ENCODE assay signal across 9 cellular contexts in the genomic region with DNA sequence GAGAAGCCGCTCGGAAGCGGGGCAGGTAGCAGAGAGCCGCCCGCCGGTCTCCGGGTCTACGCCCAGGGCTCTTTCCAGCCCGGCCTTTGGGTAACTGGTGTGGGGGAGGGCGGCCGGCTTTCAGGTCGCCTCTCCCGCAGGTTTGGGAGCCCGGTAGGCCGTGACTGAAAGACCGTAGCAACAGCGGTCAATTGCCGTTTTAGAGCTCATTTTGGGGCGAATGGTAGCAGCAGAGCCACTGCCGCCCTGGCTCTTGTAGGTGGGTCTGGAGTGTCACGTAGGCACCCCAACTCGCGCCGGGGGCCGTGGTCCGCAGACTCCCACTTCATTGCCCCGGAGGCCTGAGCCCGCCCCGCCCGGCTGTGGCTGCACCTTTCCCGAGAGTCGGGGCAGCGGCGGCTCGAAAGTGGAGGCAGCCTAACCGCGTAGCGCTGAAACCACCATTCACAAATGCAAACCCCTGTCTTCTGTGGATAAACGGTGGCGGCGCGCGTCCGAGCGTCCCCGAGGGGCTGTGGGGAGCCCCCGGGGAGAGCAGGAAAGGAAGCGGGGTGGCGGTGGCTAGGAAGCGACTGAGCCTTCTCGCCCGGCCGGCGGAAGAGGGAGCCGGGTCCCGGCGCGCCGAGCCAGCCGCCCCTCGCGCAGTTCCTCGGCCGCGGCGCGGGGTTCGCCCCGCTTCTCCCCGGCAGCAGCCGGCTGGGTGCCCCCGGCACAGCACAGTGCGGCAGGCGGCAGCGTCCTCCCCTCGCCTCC.
A peak's percentile ranks its signal among the peaks of the same experiment; 100 is the strongest.
DNase-seq lines count a peak whose midpoint lies in the region; ATAC-seq and TF ChIP-seq lines count a peak whose summit lies in the region.
"Had no signal": no experiment of that assay in that cellular context is flagged by ENCODE, and none has a peak within 500 bp of the region (broad histone marks: within the 10 kb centered on the region; RNA-seq: fewer than 3 reads in every experiment).

No MANE protein-coding gene starts in this region.

- H3K4me3 Mint-ChIP-seq in activated naive CD4-positive, alpha-beta T cell treated with anti-CD3 and anti-CD28 coated beads for 36 hours = no peak overlapping the region
- H3K4me3 Mint-ChIP-seq: activated naive CD4-positive, alpha-beta T cell treated with anti-CD3 and anti-CD28 coated beads, Interleukin-2, amount 50 U/mL, for 24 hours had no signal

- peak overlapping the region; percentile 77 for H3K4me3 ChIP-seq in retinal pigment epithelial cell (ENCODE audit: low read length)

- TF ChIP-seq CTCF in retinal pigment epithelial cell (conservative IDR thresholded peaks at IDR 0.05; ENCODE audit: low read depth, low read length) = no peak

- peaks cover 3% of the 10 kb centered on the region for H3K9me3 Mint-ChIP-seq in activated naive CD4-positive, alpha-beta T cell treated with anti-CD3 and anti-CD28 coated beads for 36 hours
- H3K9me3 Mint-ChIP-seq: activated naive CD4-positive, alpha-beta T cell treated with anti-CD3 and anti-CD28 coated beads, Interleukin-2, amount 50 U/mL, for 24 hours had no signal

- peak; percentile 63 for ATAC-seq in HG03196 (IDR thresholded peaks at IDR 0.05; ENCODE audit: unreplicated experiment)
- ATAC-seq in left ventricle myocardium superior = no peak

- peak; percentile 4 for DNase-seq in activated naive CD4-positive, alpha-beta T cell treated with anti-CD3 and anti-CD28 coated beads for 36 hours
- DNase-seq in activated naive CD4-positive, alpha-beta T cell (lab: John Stamatoyannopoulos, UW) = no peak
- peak; percentile 17 to 22 for DNase-seq in activated T-cell treated with anti-CD3 and anti-CD28 coated beads, Interleukin-2, amount 50 U/mL, for 48 hours
- peak; percentile 27 for DNase-seq in left ventricle myocardium superior
- DNase-seq in retinal pigment epithelial cell (ENCODE audit: low read depth) = no peak
- no peak for DNase-seq in NCI-H187 (lab: John Stamatoyannopoulos, UW)
- DNase-seq in SIG-M5 treated with dmso at 0.1 percent for 504 hours (lab: John Stamatoyannopoulos, UW; ENCODE audit: unreplicated experiment) = no peak

- peaks cover 5% of the 10 kb centered on the region for H3K36me3 Mint-ChIP-seq in activated naive CD4-positive, alpha-beta T cell treated with anti-CD3 and anti-CD28 coated beads for 36 hours (ENCODE audit: low read depth)
- H3K36me3 Mint-ChIP-seq: activated naive CD4-positive, alpha-beta T cell treated with anti-CD3 and anti-CD28 coated beads, Interleukin-2, amount 50 U/mL, for 24 hours had no signal

- no peak overlapping the region for H3K27ac Mint-ChIP-seq in activated naive CD4-positive, alpha-beta T cell treated with anti-CD3 and anti-CD28 coated beads for 36 hours
- H3K27ac Mint-ChIP-seq: activated naive CD4-positive, alpha-beta T cell treated with anti-CD3 and anti-CD28 coated beads, Interleukin-2, amount 50 U/mL, for 24 hours had no signal

- peaks cover 35% of the 10 kb centered on the region for H3K27me3 Mint-ChIP-seq in activated naive CD4-positive, alpha-beta T cell treated with anti-CD3 and anti-CD28 coated beads for 36 hours (ENCODE audit: low read depth)

- intact Hi-C loops in activated naive CD4-positive, alpha-beta T cell treated with anti-CD3 and anti-CD28 coated beads for 36 hours (cut with micrococcal nuclease) = no loop called here
- intact Hi-C loops in left ventricle myocardium superior (cut with micrococcal nuclease) = no loop called here

- H3K4me1 Mint-ChIP-seq in activated naive CD4-positive, alpha-beta T cell treated with anti-CD3 and anti-CD28 coated beads for 36 hours (ENCODE audit: low read depth) = peaks cover 5% of the 10 kb centered on the region
- H3K4me1 Mint-ChIP-seq: activated naive CD4-positive, alpha-beta T cell treated with anti-CD3 and anti-CD28 coated beads, Interleukin-2, amount 50 U/mL, for 24 hours had no signal

- CTCF ChIA-PET in activated naive CD4-positive, alpha-beta T cell treated with anti-CD3 and anti-CD28 coated beads for 36 hours (lab: Charles Lee) = no interaction called here

Comparison
In these comparisons a context has a peak if more than half of its experiments do, and no peak if none do; other contexts are left out.
1. DNase-seq: peak in activated naive CD4-positive, alpha-beta T cell treated with anti-CD3 and anti-CD28 coated beads for 36 hours (single experiment), activated T-cell treated with anti-CD3 and anti-CD28 coated beads, Interleukin-2, amount 50 U/mL, for 48 hours (2 of 2) and left ventricle myocardium superior (single experiment); none in activated naive CD4-positive, alpha-beta T cell (0 of 4), retinal pigment epithelial cell (single experiment), NCI-H187 (0 of 2) and SIG-M5 treated with dmso at 0.1 percent for 504 hours (single experiment).